8 cellular contexts compared by ENCODE assay signal in the genomic region with DNA sequence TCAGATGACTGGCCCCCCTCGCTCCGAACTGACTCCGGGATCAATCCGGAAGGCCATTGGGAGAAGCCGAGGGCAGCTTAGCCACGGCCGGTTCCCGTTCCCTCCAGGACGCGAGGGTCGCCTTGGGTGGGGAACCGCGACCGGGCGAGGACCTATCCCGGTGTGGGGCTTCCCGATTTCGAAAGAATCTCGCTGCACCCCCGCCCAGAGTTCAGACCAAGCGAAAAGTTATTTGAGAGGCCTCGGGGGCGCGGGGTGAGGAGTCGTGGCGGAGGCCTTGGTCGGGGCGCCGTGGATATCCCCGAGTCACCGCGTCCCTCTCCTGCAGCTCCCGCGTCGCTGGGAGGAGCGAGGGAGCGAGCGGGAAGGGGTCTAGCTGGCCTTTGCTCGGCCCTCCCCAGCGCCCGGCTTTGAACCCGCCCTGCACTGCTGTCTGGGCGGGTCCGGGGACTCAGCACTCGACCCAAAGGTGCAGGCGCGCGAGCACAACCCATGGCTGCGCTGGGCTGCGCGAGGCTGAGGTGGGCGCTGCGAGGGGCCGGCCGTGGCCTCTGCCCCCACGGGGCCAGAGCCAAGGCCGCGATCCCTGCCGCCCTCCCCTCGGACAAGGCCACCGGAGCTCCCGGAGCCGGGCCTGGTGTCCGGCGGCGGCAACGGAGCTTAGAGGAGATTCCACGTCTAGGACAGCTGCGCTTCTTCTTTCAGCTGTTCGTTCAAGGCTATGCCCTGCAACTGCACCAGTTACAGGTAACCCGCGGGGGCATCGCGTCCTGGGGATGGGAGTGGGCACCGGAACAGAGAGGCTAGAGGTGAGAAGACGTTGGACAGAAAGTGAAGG. TPM values are rescaled to one million over a fixed set of nuclear protein-coding genes. Genes with fewer than 3 reads are reported as not detected.
A peak's percentile ranks its signal among the peaks of the same experiment; 100 is the strongest.
DNase-seq lines count a peak whose midpoint lies in the region; ATAC-seq and TF ChIP-seq lines count a peak whose summit lies in the region.

A gene (plus strand): TSS at position 457 of the 838 bp plus-strand sequence. CDS start 36 bp downstream, at position 493.

- ATAC-seq in WTC11 (peak; percentile 87), Right ventricle myocardium superior (ENCODE audit: poor library complexity) (peak; percentile 92), HG02970 (IDR thresholded peaks at IDR 0.05; ENCODE audit: low FRiP score, unreplicated experiment) (no peak), HG02588 (IDR thresholded peaks at IDR 0.05; ENCODE audit: unreplicated experiment) (no peak)

- no peaks in the 10 kb centered on the region for H3K9me3 ChIP-seq in osteoblast (ENCODE audit: low read depth, low read length)

- H3K27me3 Mint-ChIP-seq in WTC11 (ENCODE audit: low read depth), result peaks cover 58% of the 10 kb centered on the region
- peaks cover 55% of the 10 kb centered on the region for H3K27me3 Mint-ChIP-seq in activated T-cell treated with anti-CD3 and anti-CD28 coated beads, Interleukin-2, amount 50 U/mL, for 24 hours

- H2AFZ ChIP-seq in osteoblast (ENCODE audit: low read length), result peak within 1 kb of the TSS; percentile 76

- H3K79me2 ChIP-seq in osteoblast (ENCODE audit: insufficient read depth, low read length), result no peaks in the 10 kb centered on the region

- peak within 1 kb of the TSS; percentile 15 for H3K27ac ChIP-seq in osteoblast (ENCODE audit: low read depth, low read length)

- H3K4me1 Mint-ChIP-seq in WTC11, result peaks cover 17% of the 10 kb centered on the region
- H3K4me1 Mint-ChIP-seq in activated T-cell treated with anti-CD3 and anti-CD28 coated beads, Interleukin-2, amount 50 U/mL, for 24 hours (ENCODE audit: low read depth), result peaks cover 8% of the 10 kb centered on the region

- POLR2A ChIA-PET in WTC11 (lab: Charles Lee), result no interaction called here

- H3K4me3 ChIP-seq in osteoblast (ENCODE audit: insufficient read depth, low read length), result peak within 1 kb of the TSS; percentile 81

- H3K4me1 ChIP-seq in osteoblast (ENCODE audit: insufficient read depth, low read length), result peaks cover 10% of the 10 kb centered on the region

- no peaks in the 10 kb centered on the region for H3K36me3 ChIP-seq in osteoblast (ENCODE audit: insufficient read depth, low read length)

- peak within 1 kb of the TSS; percentile 85 for H3K4me2 ChIP-seq in osteoblast (ENCODE audit: insufficient read depth, low read length)

- no peaks in the 10 kb centered on the region for H4K20me1 ChIP-seq in osteoblast (ENCODE audit: insufficient read depth, low read length)

- H3K27ac Mint-ChIP-seq in WTC11, result no peak within 1 kb of the TSS
- H3K27ac Mint-ChIP-seq in activated T-cell treated with anti-CD3 and anti-CD28 coated beads, Interleukin-2, amount 50 U/mL, for 24 hours, result no peak within 1 kb of the TSS

- H3K27me3 ChIP-seq in osteoblast (ENCODE audit: insufficient read depth, low read length), result peaks cover 3% of the 10 kb centered on the region

- intact Hi-C loops in Right ventricle myocardium superior (cut with DNase I), result no loop called here

- H3K36me3 Mint-ChIP-seq in WTC11, result peaks cover 6% of the 10 kb centered on the region
- H3K36me3 Mint-ChIP-seq in activated T-cell treated with anti-CD3 and anti-CD28 coated beads, Interleukin-2, amount 50 U/mL, for 24 hours (ENCODE audit: low read depth), result peaks cover 9% of the 10 kb centered on the region

- CTCF ChIA-PET in WTC11 (lab: Charles Lee), result interaction anchor here (1.0 to 2.3 kb wide), 9 partner anchors 12 to 198 kb away, joined by 3 to 18 read pairs (median 4); a partner anchor contains a TSS

- peaks cover 10% of the 10 kb centered on the region for H3K9me3 Mint-ChIP-seq in WTC11
- peaks cover 9% of the 10 kb centered on the region for H3K9me3 Mint-ChIP-seq in activated T-cell treated with anti-CD3 and anti-CD28 coated beads, Interleukin-2, amount 50 U/mL, for 24 hours

- no peak for TF ChIP-seq CTCF in GM20000 (IDR thresholded peaks at IDR 0.05; ENCODE audit: extremely low read depth, missing control alignments)
- no peak for TF ChIP-seq CTCF in WTC11 (IDR thresholded peaks at IDR 0.05)
- TF ChIP-seq CTCF in osteoblast (IDR thresholded peaks at IDR 0.05; ENCODE audit: extremely low read depth, low read depth, low read length), result no peak

- peak within 1 kb of the TSS; percentile 86 for H3K4me3 Mint-ChIP-seq in WTC11
- no peak within 1 kb of the TSS for H3K4me3 Mint-ChIP-seq in activated T-cell treated with anti-CD3 and anti-CD28 coated beads, Interleukin-2, amount 50 U/mL, for 24 hours

- DNase-seq in GM20000 (ENCODE audit: low spot score) (peak; percentile 34), WTC11 (ENCODE audit: low spot score) (peak; percentile 44), Right ventricle myocardium superior (peak; percentile 77), osteoblast (ENCODE audit: insufficient read length, low spot score, missing footprints) (peak; percentile 95), NOMO-1 treated with DMSO at 0.1 percent for 48 hours (lab: John Stamatoyannopoulos, UW; ENCODE audit: unreplicated experiment) (no peak)
- no peak for DNase-seq in activated T-cell treated with anti-CD3 and anti-CD28 coated beads, Interleukin-2, amount 50 U/mL, for 24 hours

TF ChIP-seq in WTC11, 78 proteins besides CTCF, POLR2A, EP300 and RAD21:
- TF ChIP-seq GABPB1 (CRISPR knock-in tag; IDR thresholded peaks at IDR 0.05), result peak; percentile 32; the same call in 1 of the 2 replicates
- 0 out of 2 replicates have a peak, but pooled peaks have one; percentile 11 for TF ChIP-seq ESRRA (CRISPR knock-in tag; IDR thresholded peaks at IDR 0.05; ENCODE audit: borderline replicate concordance)
- TF ChIP-seq CREM (CRISPR knock-in tag; IDR thresholded peaks at IDR 0.05), result 0 out of 2 replicates have a peak, but pooled peaks have one; percentile 13
- TF ChIP-seq, protein P1, sequence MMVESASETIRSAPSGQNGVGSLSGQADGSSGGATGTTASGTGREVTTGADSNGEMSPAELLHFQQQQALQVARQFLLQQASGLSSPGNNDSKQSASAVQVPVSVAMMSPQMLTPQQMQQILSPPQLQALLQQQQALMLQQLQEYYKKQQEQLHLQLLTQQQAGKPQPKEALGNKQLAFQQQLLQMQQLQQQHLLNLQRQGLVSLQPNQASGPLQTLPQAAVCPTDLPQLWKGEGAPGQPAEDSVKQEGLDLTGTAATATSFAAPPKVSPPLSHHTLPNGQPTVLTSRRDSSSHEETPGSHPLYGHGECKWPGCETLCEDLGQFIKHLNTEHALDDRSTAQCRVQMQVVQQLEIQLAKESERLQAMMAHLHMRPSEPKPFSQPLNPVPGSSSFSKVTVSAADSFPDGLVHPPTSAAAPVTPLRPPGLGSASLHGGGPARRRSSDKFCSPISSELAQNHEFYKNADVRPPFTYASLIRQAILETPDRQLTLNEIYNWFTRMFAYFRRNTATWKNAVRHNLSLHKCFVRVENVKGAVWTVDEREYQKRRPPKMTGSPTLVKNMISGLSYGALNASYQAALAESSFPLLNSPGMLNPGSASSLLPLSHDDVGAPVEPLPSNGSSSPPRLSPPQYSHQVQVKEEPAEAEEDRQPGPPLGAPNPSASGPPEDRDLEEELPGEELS (CRISPR knock-in tag; IDR thresholded peaks at IDR 0.05), result 0 out of 2 replicates have a peak, but pooled peaks have one; percentile 26
- TF ChIP-seq MXD4 (CRISPR knock-in tag; IDR thresholded peaks at IDR 0.05; ENCODE audit: borderline replicate concordance), result no peak
- TF ChIP-seq FOXP1 (CRISPR knock-in tag; IDR thresholded peaks at IDR 0.05; ENCODE audit: borderline replicate concordance), result peak; percentile 86
- TF ChIP-seq, protein P2, sequence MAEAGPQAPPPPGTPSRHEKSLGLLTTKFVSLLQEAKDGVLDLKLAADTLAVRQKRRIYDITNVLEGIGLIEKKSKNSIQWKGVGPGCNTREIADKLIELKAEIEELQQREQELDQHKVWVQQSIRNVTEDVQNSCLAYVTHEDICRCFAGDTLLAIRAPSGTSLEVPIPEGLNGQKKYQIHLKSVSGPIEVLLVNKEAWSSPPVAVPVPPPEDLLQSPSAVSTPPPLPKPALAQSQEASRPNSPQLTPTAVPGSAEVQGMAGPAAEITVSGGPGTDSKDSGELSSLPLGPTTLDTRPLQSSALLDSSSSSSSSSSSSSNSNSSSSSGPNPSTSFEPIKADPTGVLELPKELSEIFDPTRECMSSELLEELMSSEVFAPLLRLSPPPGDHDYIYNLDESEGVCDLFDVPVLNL (CRISPR knock-in tag; IDR thresholded peaks at IDR 0.05; ENCODE audit: borderline replicate concordance, low read depth), result 0 out of 2 replicates have a peak, but pooled peaks have one; percentile 53
- TF ChIP-seq MYBL2 (CRISPR knock-in tag; IDR thresholded peaks at IDR 0.05), result 0 out of 2 replicates have a peak, but pooled peaks have one; percentile 50
- no peak for TF ChIP-seq NFYB (CRISPR knock-in tag; conservative IDR thresholded peaks at IDR 0.05; ENCODE audit: low read depth)
- TF ChIP-seq, protein P3, sequence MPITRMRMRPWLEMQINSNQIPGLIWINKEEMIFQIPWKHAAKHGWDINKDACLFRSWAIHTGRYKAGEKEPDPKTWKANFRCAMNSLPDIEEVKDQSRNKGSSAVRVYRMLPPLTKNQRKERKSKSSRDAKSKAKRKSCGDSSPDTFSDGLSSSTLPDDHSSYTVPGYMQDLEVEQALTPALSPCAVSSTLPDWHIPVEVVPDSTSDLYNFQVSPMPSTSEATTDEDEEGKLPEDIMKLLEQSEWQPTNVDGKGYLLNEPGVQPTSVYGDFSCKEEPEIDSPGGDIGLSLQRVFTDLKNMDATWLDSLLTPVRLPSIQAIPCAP (CRISPR knock-in tag; IDR thresholded peaks at IDR 0.05), result 0 out of 2 replicates have a peak, but pooled peaks have one; percentile 26
- TF ChIP-seq OVOL2 (CRISPR knock-in tag; IDR thresholded peaks at IDR 0.05; ENCODE audit: borderline replicate concordance), result no peak
- TF ChIP-seq, protein P4, sequence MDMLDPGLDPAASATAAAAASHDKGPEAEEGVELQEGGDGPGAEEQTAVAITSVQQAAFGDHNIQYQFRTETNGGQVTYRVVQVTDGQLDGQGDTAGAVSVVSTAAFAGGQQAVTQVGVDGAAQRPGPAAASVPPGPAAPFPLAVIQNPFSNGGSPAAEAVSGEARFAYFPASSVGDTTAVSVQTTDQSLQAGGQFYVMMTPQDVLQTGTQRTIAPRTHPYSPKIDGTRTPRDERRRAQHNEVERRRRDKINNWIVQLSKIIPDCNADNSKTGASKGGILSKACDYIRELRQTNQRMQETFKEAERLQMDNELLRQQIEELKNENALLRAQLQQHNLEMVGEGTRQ (CRISPR knock-in tag; IDR thresholded peaks at IDR 0.05), result peak; percentile 32; the same call in 1 of the 2 replicates
- TF ChIP-seq, protein P5, sequence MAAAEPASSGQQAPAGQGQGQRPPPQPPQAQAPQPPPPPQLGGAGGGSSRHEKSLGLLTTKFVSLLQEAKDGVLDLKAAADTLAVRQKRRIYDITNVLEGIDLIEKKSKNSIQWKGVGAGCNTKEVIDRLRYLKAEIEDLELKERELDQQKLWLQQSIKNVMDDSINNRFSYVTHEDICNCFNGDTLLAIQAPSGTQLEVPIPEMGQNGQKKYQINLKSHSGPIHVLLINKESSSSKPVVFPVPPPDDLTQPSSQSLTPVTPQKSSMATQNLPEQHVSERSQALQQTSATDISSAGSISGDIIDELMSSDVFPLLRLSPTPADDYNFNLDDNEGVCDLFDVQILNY (CRISPR knock-in tag; IDR thresholded peaks at IDR 0.05), result no peak

RNA-seq across cellular contexts. Expression of the gene that starts here (rescaled TPM):
- total RNA-seq in WTC11 (2021) (5.6 to 9.3 TPM (median 8.1 TPM) in 3 replicates), Right ventricle myocardium superior (10.5 TPM), osteoblast (21.2 and 25.0 TPM in 2 replicates)

Comparison
In these comparisons a context has a peak if more than half of its experiments do, and no peak if none do; other contexts are left out.
1. DNase-seq: peak in GM20000 (single experiment), WTC11 (single experiment), Right ventricle myocardium superior (single experiment) and osteoblast (single experiment); none in activated T-cell treated with anti-CD3 and anti-CD28 coated beads, Interleukin-2, amount 50 U/mL, for 24 hours (single experiment) and NOMO-1 treated with DMSO at 0.1 percent for 48 hours (single experiment).
2. ATAC-seq: peak in WTC11 (single experiment) and Right ventricle myocardium superior (single experiment); none in HG02970 (single experiment) and HG02588 (single experiment).